1 cellular context compared by ENCODE assay signal in the genomic region with DNA sequence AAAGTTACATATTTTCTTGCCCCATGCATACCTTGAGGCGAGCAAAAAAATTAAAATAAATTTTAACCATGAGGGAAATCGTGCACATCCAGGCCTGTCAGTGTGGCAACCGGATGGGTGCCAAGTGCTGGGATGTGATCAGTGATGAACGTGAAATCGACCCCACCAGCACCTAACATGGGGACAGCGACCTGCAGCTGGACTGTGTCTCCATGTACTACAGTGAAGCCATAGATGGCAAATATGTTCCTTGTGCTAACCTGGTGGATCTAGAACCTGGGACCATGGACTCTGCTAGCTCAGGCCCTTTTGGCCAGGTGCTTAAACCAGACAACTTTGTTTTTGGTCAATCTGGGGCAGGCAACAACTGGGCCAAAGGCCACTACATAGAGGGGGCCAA.
TF ChIP-seq lines count a peak whose summit lies in the region.

No MANE protein-coding gene starts in this region.

TF ChIP-seq in liver, 16 proteins besides CTCF, POLR2A, EP300 and RAD21 (continued from another document):
- TF ChIP-seq, protein P1, sequence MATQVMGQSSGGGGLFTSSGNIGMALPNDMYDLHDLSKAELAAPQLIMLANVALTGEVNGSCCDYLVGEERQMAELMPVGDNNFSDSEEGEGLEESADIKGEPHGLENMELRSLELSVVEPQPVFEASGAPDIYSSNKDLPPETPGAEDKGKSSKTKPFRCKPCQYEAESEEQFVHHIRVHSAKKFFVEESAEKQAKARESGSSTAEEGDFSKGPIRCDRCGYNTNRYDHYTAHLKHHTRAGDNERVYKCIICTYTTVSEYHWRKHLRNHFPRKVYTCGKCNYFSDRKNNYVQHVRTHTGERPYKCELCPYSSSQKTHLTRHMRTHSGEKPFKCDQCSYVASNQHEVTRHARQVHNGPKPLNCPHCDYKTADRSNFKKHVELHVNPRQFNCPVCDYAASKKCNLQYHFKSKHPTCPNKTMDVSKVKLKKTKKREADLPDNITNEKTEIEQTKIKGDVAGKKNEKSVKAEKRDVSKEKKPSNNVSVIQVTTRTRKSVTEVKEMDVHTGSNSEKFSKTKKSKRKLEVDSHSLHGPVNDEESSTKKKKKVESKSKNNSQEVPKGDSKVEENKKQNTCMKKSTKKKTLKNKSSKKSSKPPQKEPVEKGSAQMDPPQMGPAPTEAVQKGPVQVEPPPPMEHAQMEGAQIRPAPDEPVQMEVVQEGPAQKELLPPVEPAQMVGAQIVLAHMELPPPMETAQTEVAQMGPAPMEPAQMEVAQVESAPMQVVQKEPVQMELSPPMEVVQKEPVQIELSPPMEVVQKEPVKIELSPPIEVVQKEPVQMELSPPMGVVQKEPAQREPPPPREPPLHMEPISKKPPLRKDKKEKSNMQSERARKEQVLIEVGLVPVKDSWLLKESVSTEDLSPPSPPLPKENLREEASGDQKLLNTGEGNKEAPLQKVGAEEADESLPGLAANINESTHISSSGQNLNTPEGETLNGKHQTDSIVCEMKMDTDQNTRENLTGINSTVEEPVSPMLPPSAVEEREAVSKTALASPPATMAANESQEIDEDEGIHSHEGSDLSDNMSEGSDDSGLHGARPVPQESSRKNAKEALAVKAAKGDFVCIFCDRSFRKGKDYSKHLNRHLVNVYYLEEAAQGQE (IDR thresholded peaks at IDR 0.05): peak; percentile 38
- TF ChIP-seq, protein P2, sequence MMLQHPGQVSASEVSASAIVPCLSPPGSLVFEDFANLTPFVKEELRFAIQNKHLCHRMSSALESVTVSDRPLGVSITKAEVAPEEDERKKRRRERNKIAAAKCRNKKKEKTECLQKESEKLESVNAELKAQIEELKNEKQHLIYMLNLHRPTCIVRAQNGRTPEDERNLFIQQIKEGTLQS (IDR thresholded peaks at IDR 0.05): no peak
